In the genomic region with DNA sequence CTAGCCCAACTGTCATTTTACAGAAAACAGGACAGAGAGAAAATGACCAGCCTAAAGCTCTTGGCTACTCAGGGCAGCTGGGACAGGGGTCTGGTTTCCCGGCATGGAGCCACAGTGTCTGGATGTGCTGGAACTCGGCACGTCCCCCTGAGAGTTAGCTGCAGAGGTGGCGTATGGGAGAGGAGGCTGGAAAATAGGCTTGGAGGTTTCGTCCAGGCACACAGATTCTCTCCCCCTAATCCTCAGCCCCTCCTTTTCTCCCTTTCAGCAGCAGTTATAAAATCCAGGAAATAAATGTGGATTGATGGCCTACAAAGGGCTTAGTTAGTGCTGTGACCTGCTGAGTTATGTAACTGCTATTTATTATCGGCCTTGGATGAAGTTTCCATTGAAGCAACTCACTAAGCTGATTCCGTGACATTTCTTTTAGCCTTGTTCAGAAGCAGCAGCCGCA, we compare ENCODE assay signal across 13 cellular contexts.
DNase-seq lines count a peak whose midpoint lies in the region; ATAC-seq and TF ChIP-seq lines count a peak whose summit lies in the region.
"Had no signal": no experiment of that assay in that cellular context is flagged by ENCODE, and none has a peak within 500 bp of the region (broad histone marks: within the 10 kb centered on the region; RNA-seq: fewer than 3 reads in every experiment).

No MANE protein-coding gene starts in this region.

- no peak overlapping the region for H3K4me3 ChIP-seq in cardiac muscle cell
- no peak overlapping the region for H3K4me3 ChIP-seq in transverse colon

- WGBS in transverse colon (ENCODE audit: low coverage in 1 of 2), 2 donors: 37 to 45% methylated on average over 5 to 8 of the region's 8 CpGs

- H3K27me3 ChIP-seq in cardiac muscle cell (no peaks in the 10 kb centered on the region), transverse colon (no peaks in the 10 kb centered on the region)

- TF ChIP-seq EP300 in transverse colon (IDR thresholded peaks at IDR 0.05; ENCODE audit: low read depth): no peak

- H3K4me3 Mint-ChIP-seq in osteocyte (ENCODE audit: unreplicated experiment): no peak overlapping the region
- H3K4me3 Mint-ChIP-seq: immature natural killer cell; stimulated activated naive CD8-positive, alpha-beta T cell treated with anti-CD3 and anti-CD28 coated beads, Interleukin-15, Interleukin-2, amounts not matched to agents 100 ng/mL and 50 ng/mL, for 24 hours had no signal

- no peaks in the 10 kb centered on the region for H3K9me3 ChIP-seq in cardiac muscle cell (ENCODE audit: low read depth)
- no peaks in the 10 kb centered on the region for H3K9me3 ChIP-seq in transverse colon
- H3K9me3 ChIP-seq: neutrophil had no signal

- intact Hi-C loops in transverse colon (cut with DNase I; ENCODE audit: low total_unique reads): loop anchor here (1.0 to 2.0 kb wide), 2 partner anchors 93 to 103 kb away; no protein-coding TSS in a partner anchor

- H3K4me1 Mint-ChIP-seq in osteocyte (ENCODE audit: unreplicated experiment): peaks cover 34% of the 10 kb centered on the region

- no peak for TF ChIP-seq CTCF in cardiac muscle cell (IDR thresholded peaks at IDR 0.05; ENCODE audit: low read depth, low read length)
- no peak for TF ChIP-seq CTCF in osteocyte (IDR thresholded peaks at IDR 0.05)
- no peak for TF ChIP-seq CTCF in transverse colon (IDR thresholded peaks at IDR 0.05)

- H3K36me3 Mint-ChIP-seq in osteocyte (ENCODE audit: unreplicated experiment): no peaks in the 10 kb centered on the region
- H3K36me3 Mint-ChIP-seq: immature natural killer cell had no signal

- H3K27ac Mint-ChIP-seq in osteocyte (ENCODE audit: unreplicated experiment): no peak overlapping the region
- H3K27ac Mint-ChIP-seq: immature natural killer cell; stimulated activated naive CD8-positive, alpha-beta T cell treated with anti-CD3 and anti-CD28 coated beads, Interleukin-15, Interleukin-2, amounts not matched to agents 100 ng/mL and 50 ng/mL, for 24 hours had no signal

- H3K9me3 Mint-ChIP-seq in osteocyte (ENCODE audit: unreplicated experiment): no peaks in the 10 kb centered on the region
- H3K9me3 Mint-ChIP-seq: immature natural killer cell; stimulated activated naive CD8-positive, alpha-beta T cell treated with anti-CD3 and anti-CD28 coated beads, Interleukin-15, Interleukin-2, amounts not matched to agents 100 ng/mL and 50 ng/mL, for 24 hours had no signal

- in situ Hi-C loops in transverse colon (cut with MboI; ENCODE audit: low pct_ligation_motif_present in 1 of 4, low pct_unique_long_range_greater_than_20kb in 1 of 4, low sequenced_read_pairs in 3 of 4): loop anchor here (5.0 to 25.0 kb wide), 3 partner anchors 103 to 418 kb away; a partner anchor contains a TSS

- TF ChIP-seq POLR2A in transverse colon (IDR thresholded peaks at IDR 0.05): no peak

- ATAC-seq in SK-N-SH treated with all-trans-retinoic acid at 6 μM for 48 hours (peak; percentile 1; the same call in 1 of the 3 replicates), HG03342 (IDR thresholded peaks at IDR 0.05; ENCODE audit: unreplicated experiment) (no peak)

- H3K4me1 ChIP-seq in cardiac muscle cell (ENCODE audit: low read depth) (peaks cover 23% of the 10 kb centered on the region), transverse colon (peaks cover 7 to 37% (median 31%) of the 10 kb centered on the region in 4 donors)

- DNase-seq in cardiac muscle cell (ENCODE audit: low read depth in 1 of 2, low spot score in 1 of 2) (no peak), osteocyte (ENCODE audit: extremely low spot score, unreplicated experiment) (peak; percentile 69), transverse colon (no peak), anterior cingulate cortex (lab: John Stamatoyannopoulos, UW) (no peak)
- DNase-seq in activated naive CD4-positive, alpha-beta T cell (lab: John Stamatoyannopoulos, UW): no peak
- DNase-seq: activated CD4-positive, alpha-beta T cell treated with anti-CD3 and anti-CD28 coated beads for 4 hours; immature natural killer cell; NCI-H1092; stimulated activated CD4-positive, alpha-beta T cell treated with anti-CD3 and anti-CD28 coated beads, Interleukin-4, amount 100 ng/mL, for 1 hour had no signal

- peak overlapping the region; percentile 23 for H3K27ac ChIP-seq in cardiac muscle cell
- H3K27ac ChIP-seq in transverse colon: peak overlapping the region in 3 of 4 donors; percentile 45 to 70 (median 57)
- H3K27ac ChIP-seq: neutrophil had no signal

- no peaks in the 10 kb centered on the region for H3K27me3 Mint-ChIP-seq in osteocyte (ENCODE audit: unreplicated experiment)
- H3K27me3 Mint-ChIP-seq: stimulated activated naive CD8-positive, alpha-beta T cell treated with anti-CD3 and anti-CD28 coated beads, Interleukin-15, Interleukin-2, amounts not matched to agents 100 ng/mL and 50 ng/mL, for 24 hours had no signal

- H3K36me3 ChIP-seq in cardiac muscle cell: no peaks in the 10 kb centered on the region
- peaks cover 0 to 2% (median 0%) of the 10 kb centered on the region in 4 donors for H3K36me3 ChIP-seq in transverse colon

TF ChIP-seq in SK-N-SH treated with all-trans-retinoic acid at 6 μM for 48 hours, 23 proteins besides CTCF, POLR2A, EP300 and RAD21:
- TF ChIP-seq ZNF8 (CRISPR knock-in tag; IDR thresholded peaks at IDR 0.05) (no peak), TCF4 (CRISPR knock-in tag; IDR thresholded peaks at IDR 0.05; ENCODE audit: borderline replicate concordance) (peak; percentile 59; the same call in 1 of the 2 replicates)
- TF ChIP-seq, protein P1, sequence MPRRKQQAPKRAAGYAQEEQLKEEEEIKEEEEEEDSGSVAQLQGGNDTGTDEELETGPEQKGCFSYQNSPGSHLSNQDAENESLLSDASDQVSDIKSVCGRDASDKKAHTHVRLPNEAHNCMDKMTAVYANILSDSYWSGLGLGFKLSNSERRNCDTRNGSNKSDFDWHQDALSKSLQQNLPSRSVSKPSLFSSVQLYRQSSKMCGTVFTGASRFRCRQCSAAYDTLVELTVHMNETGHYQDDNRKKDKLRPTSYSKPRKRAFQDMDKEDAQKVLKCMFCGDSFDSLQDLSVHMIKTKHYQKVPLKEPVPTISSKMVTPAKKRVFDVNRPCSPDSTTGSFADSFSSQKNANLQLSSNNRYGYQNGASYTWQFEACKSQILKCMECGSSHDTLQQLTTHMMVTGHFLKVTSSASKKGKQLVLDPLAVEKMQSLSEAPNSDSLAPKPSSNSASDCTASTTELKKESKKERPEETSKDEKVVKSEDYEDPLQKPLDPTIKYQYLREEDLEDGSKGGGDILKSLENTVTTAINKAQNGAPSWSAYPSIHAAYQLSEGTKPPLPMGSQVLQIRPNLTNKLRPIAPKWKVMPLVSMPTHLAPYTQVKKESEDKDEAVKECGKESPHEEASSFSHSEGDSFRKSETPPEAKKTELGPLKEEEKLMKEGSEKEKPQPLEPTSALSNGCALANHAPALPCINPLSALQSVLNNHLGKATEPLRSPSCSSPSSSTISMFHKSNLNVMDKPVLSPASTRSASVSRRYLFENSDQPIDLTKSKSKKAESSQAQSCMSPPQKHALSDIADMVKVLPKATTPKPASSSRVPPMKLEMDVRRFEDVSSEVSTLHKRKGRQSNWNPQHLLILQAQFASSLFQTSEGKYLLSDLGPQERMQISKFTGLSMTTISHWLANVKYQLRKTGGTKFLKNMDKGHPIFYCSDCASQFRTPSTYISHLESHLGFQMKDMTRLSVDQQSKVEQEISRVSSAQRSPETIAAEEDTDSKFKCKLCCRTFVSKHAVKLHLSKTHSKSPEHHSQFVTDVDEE (CRISPR knock-in tag; IDR thresholded peaks at IDR 0.05): peak; percentile 70; the same call in 1 of the 2 replicates
- TF ChIP-seq, protein P2, sequence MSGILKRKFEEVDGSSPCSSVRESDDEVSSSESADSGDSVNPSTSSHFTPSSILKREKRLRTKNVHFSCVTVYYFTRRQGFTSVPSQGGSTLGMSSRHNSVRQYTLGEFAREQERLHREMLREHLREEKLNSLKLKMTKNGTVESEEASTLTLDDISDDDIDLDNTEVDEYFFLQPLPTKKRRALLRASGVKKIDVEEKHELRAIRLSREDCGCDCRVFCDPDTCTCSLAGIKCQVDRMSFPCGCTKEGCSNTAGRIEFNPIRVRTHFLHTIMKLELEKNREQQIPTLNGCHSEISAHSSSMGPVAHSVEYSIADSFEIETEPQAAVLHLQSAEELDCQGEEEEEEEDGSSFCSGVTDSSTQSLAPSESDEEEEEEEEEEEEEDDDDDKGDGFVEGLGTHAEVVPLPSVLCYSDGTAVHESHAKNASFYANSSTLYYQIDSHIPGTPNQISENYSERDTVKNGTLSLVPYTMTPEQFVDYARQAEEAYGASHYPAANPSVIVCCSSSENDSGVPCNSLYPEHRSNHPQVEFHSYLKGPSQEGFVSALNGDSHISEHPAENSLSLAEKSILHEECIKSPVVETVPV (CRISPR knock-in tag; IDR thresholded peaks at IDR 0.05): no peak
